Comparison of ENCODE assay signal across 8 cellular contexts in genomic region chr22:43088979-43089717, GRCh38. TPM values are rescaled to one million over a fixed set of nuclear protein-coding genes. Genes with fewer than 3 reads are reported as not detected.
DNase-seq lines count a peak whose midpoint lies in the region; ATAC-seq lines count a peak whose summit lies in the region.

Gene TTLL1 (minus strand): TSS chr22:43089391. CDS start chr22:43075586, 13,805 bp downstream.

- ATAC-seq in GM18520 (IDR thresholded peaks at IDR 0.05; ENCODE audit: unreplicated experiment) (peak; percentile 54), HG03103 (IDR thresholded peaks at IDR 0.05; ENCODE audit: low read depth, unreplicated experiment) (peak; percentile 66)

- DNase-seq in A172 (ENCODE audit: low spot score): peak; percentile 59
- DNase-seq in NCI-H345 treated with DMSO at 0.1 percent for 48 hours (lab: John Stamatoyannopoulos, UW; ENCODE audit: unreplicated experiment): peak; percentile 69
- peak; percentile 92 for DNase-seq in activated CD4-positive, CD25-positive, alpha-beta regulatory T cell treated with anti-CD3 and anti-CD28 coated beads, Interleukin-2, amount 50 U/mL, for 72 hours
- DNase-seq in cerebellum (ENCODE audit: low spot score): peak; percentile 94
- DNase-seq in kidney glomerular epithelial cell (lab: John Stamatoyannopoulos, UW): peak; percentile 71
- DNase-seq in stimulated activated CD4-positive, alpha-beta T cell treated with anti-CD3 and anti-CD28 coated beads, Interleukin-1b, Interleukin-23, amount 100 ng/mL, for 1 hour (ENCODE audit: low read depth in 2 of 2): peak; percentile 63 to 79

RNA-seq across cellular contexts. Expression of gene TTLL1, which starts in this region (rescaled TPM):
- 4.7 and 6.6 TPM in 2 replicates for total RNA-seq in A172 (2014; rRNA removed; shearing (Covaris generic))
- total RNA-seq in cerebellum: 26.4 TPM

Comparison
In these comparisons a context has a peak if more than half of its experiments do, and no peak if none do; other contexts are left out.
1. Peak in every context shown above with its lines: DNase-seq and ATAC-seq.